In the genomic region with DNA sequence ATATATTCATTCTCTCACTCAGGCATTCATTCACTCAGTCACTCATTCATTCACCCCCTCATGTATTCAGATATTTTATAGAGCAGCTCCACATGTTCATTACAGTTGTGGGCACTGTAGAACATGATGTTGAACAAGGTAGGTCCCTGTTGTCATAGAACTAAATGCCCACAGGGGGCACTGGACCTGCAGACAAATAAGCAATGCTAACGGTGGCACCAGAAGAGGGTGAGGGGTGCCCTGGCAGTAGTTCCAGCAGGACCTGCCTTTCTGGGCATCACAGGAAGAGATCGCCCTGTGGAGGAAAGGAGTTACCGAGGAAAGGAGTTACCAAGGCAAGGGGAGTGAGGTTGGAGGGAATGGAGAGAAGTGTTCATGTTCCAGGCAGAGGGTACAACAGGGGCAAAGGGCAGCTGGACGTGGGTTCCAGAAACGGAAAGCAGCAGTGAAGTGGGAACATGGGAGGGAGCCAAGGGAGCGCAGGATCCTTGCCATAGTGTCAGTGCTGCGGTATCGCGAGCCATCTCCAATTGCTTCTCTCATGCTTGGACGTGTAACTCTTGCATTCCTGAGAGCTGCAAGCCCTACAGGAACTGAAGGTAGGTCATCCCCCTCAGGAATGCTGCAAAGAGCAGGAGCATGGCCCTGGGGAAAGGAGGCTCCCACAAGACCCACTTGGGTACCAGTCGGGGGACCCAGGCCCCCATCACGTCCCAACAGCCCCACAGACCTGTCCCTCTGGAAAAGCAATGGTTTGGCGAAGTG, we compare ENCODE assay signal across 12 cellular contexts.
DNase-seq lines count a peak whose midpoint lies in the region; ATAC-seq, FAIRE-seq and TF ChIP-seq lines count a peak whose summit lies in the region.
"Had no signal": no experiment of that assay in that cellular context is flagged by ENCODE, and none has a peak within 500 bp of the region (broad histone marks: within the 10 kb centered on the region; RNA-seq: fewer than 3 reads in every experiment).

No MANE protein-coding gene starts in this region.

- no peak for TF ChIP-seq CTCF in bronchial epithelial cell (IDR thresholded peaks at IDR 0.05; ENCODE audit: insufficient read depth, low read length, severe bottlenecking)

- H3K27me3 ChIP-seq in MG63, result no peaks in the 10 kb centered on the region
- no peaks in the 10 kb centered on the region for H3K27me3 ChIP-seq in bronchial epithelial cell (ENCODE audit: control insufficient read depth, insufficient read depth, low read length)
- H3K27me3 ChIP-seq: brain microvascular endothelial cell had no signal

- no peak for DNase-seq in activated CD4-positive, alpha-beta T cell treated with anti-CD3 and anti-CD28 coated beads, Interleukin-2, amount 10 ng/mL, durations not matched to agents 24 days and 14 days
- DNase-seq in activated CD4-positive, alpha-beta T cell treated with anti-CD3 and anti-CD28 coated beads, Interleukin-2, amount 50 U/mL, for 48 hours, result no peak
- DNase-seq in MG63 (peak; percentile 56), bronchial epithelial cell (ENCODE audit: low read depth) (peak; percentile 12), DMS79 treated with DMSO at 0.1 percent for 48 hours (lab: John Stamatoyannopoulos, UW) (no peak)
- no peak for DNase-seq in stimulated activated effector memory CD8-positive, alpha-beta T cell treated with anti-CD3 and anti-CD28 coated beads, Interleukin-12 subunit alpha, Interleukin-12 subunit beta, amount 100 ng/mL, for 72 hours (ENCODE audit: low spot score in 2 of 2)
- DNase-seq: brain microvascular endothelial cell, kidney had no signal

- no peaks in the 10 kb centered on the region for H3K9me3 ChIP-seq in MG63
- H3K9me3 ChIP-seq: esophagus muscularis mucosa, tibial nerve had no signal

- H3K4me3 Mint-ChIP-seq in activated CD4-positive, alpha-beta T cell treated with anti-CD3 and anti-CD28 coated beads, Interleukin-2, amount 10 ng/mL, durations not matched to agents 24 days and 14 days, result peak overlapping the region; percentile 41
- H3K4me3 Mint-ChIP-seq in stimulated activated effector memory CD8-positive, alpha-beta T cell treated with anti-CD3 and anti-CD28 coated beads, Interleukin-12 subunit alpha, Interleukin-12 subunit beta, amount 100 ng/mL, for 72 hours, result peak overlapping the region; percentile 43

- H3K4me1 Mint-ChIP-seq in activated CD4-positive, alpha-beta T cell treated with anti-CD3 and anti-CD28 coated beads, Interleukin-2, amount 10 ng/mL, durations not matched to agents 24 days and 14 days, result peaks cover 7% of the 10 kb centered on the region
- peaks cover 16% of the 10 kb centered on the region for H3K4me1 Mint-ChIP-seq in stimulated activated effector memory CD8-positive, alpha-beta T cell treated with anti-CD3 and anti-CD28 coated beads, Interleukin-12 subunit alpha, Interleukin-12 subunit beta, amount 100 ng/mL, for 72 hours

- no peak for ATAC-seq in stimulated activated effector memory CD8-positive, alpha-beta T cell treated with anti-CD3 and anti-CD28 coated beads, Interleukin-12 subunit alpha, Interleukin-12 subunit beta, amount 100 ng/mL, for 72 hours
- no peak for ATAC-seq in HG03097 (IDR thresholded peaks at IDR 0.05; ENCODE audit: low FRiP score, unreplicated experiment)
- ATAC-seq in GM19455 (IDR thresholded peaks at IDR 0.05; ENCODE audit: unreplicated experiment), result no peak

- H3K27me3 Mint-ChIP-seq in activated CD4-positive, alpha-beta T cell treated with anti-CD3 and anti-CD28 coated beads, Interleukin-2, amount 10 ng/mL, durations not matched to agents 24 days and 14 days, result peaks cover 1% of the 10 kb centered on the region

- no peak for FAIRE-seq in bronchial epithelial cell (lab: Jason Lieb, UNC)
- FAIRE-seq: kidney had no signal

- H3K4me3 ChIP-seq in MG63 (peak overlapping the region; percentile 41), bronchial epithelial cell (ENCODE audit: low read depth, low read length) (no peak overlapping the region)

- H3K36me3 Mint-ChIP-seq in activated CD4-positive, alpha-beta T cell treated with anti-CD3 and anti-CD28 coated beads, Interleukin-2, amount 10 ng/mL, durations not matched to agents 24 days and 14 days (ENCODE audit: low read depth), result no peaks in the 10 kb centered on the region
- H3K36me3 Mint-ChIP-seq in stimulated activated effector memory CD8-positive, alpha-beta T cell treated with anti-CD3 and anti-CD28 coated beads, Interleukin-12 subunit alpha, Interleukin-12 subunit beta, amount 100 ng/mL, for 72 hours, result no peaks in the 10 kb centered on the region

- intact Hi-C loops in activated CD4-positive, alpha-beta T cell treated with anti-CD3 and anti-CD28 coated beads, Interleukin-2, amount 10 ng/mL, durations not matched to agents 24 days and 14 days (cut with micrococcal nuclease), result no loop called here

- H3K27ac Mint-ChIP-seq in activated CD4-positive, alpha-beta T cell treated with anti-CD3 and anti-CD28 coated beads, Interleukin-2, amount 10 ng/mL, durations not matched to agents 24 days and 14 days, result no peak overlapping the region
- H3K27ac Mint-ChIP-seq in stimulated activated effector memory CD8-positive, alpha-beta T cell treated with anti-CD3 and anti-CD28 coated beads, Interleukin-12 subunit alpha, Interleukin-12 subunit beta, amount 100 ng/mL, for 72 hours, result no peak overlapping the region

- peaks cover 8% of the 10 kb centered on the region for H3K9me3 Mint-ChIP-seq in activated CD4-positive, alpha-beta T cell treated with anti-CD3 and anti-CD28 coated beads, Interleukin-2, amount 10 ng/mL, durations not matched to agents 24 days and 14 days
- no peaks in the 10 kb centered on the region for H3K9me3 Mint-ChIP-seq in stimulated activated effector memory CD8-positive, alpha-beta T cell treated with anti-CD3 and anti-CD28 coated beads, Interleukin-12 subunit alpha, Interleukin-12 subunit beta, amount 100 ng/mL, for 72 hours

- no peaks in the 10 kb centered on the region for H3K36me3 ChIP-seq in MG63
- no peaks in the 10 kb centered on the region for H3K36me3 ChIP-seq in bronchial epithelial cell (ENCODE audit: control insufficient read depth, insufficient read depth, low read length)
- H3K36me3 ChIP-seq: brain microvascular endothelial cell, esophagus muscularis mucosa, tibial nerve had no signal

Comparison
In these comparisons a context has a peak if more than half of its experiments do, and no peak if none do; other contexts are left out.
1. DNase-seq: peak in MG63 (single experiment) and bronchial epithelial cell (single experiment); none in activated CD4-positive, alpha-beta T cell treated with anti-CD3 and anti-CD28 coated beads, Interleukin-2, amount 10 ng/mL, durations not matched to agents 24 days and 14 days (single experiment), activated CD4-positive, alpha-beta T cell treated with anti-CD3 and anti-CD28 coated beads, Interleukin-2, amount 50 U/mL, for 48 hours (0 of 2), stimulated activated effector memory CD8-positive, alpha-beta T cell treated with anti-CD3 and anti-CD28 coated beads, Interleukin-12 subunit alpha, Interleukin-12 subunit beta, amount 100 ng/mL, for 72 hours (0 of 2) and DMS79 treated with DMSO at 0.1 percent for 48 hours (single experiment).